ENCODE assay signal across 8 cellular contexts in genomic region chr3:126389112-126389791, GRCh38. TPM values are rescaled to one million over a fixed set of nuclear protein-coding genes. Genes with fewer than 3 reads are reported as not detected.
DNase-seq lines count a peak whose midpoint lies in the region; ATAC-seq, FAIRE-seq and TF ChIP-seq lines count a peak whose summit lies in the region.

No MANE protein-coding gene starts in this region.

- H3K4me1 Mint-ChIP-seq in memory B cell = peaks cover 9% of the 10 kb centered on the region

- no peaks in the 10 kb centered on the region for H3K9me1 ChIP-seq in endothelial cell of umbilical vein (replicated peaks; ENCODE audit: control insufficient read depth, extremely low read depth, insufficient read depth, low read length)

- H3K4me1 ChIP-seq in DOHH2 (ENCODE audit: control insufficient read depth, low read length) = peaks cover 9% of the 10 kb centered on the region
- no peaks in the 10 kb centered on the region for H3K4me1 ChIP-seq in endothelial cell of umbilical vein (ENCODE audit: control insufficient read depth, extremely low read depth, insufficient read depth, low read length)

- H3K36me3 ChIP-seq in DOHH2 (ENCODE audit: control insufficient read depth, low read length) (no peaks in the 10 kb centered on the region), endothelial cell of umbilical vein (ENCODE audit: control insufficient read depth in 2 of 2, extremely low read depth in 1 of 2, insufficient read depth in 2 of 2, low read length in 2 of 2) (no peaks in the 10 kb centered on the region)

- dilution Hi-C loops in endothelial cell of umbilical vein (cut with MboI; ENCODE audit: extremely low pct_ligation_motif_present, low sequenced_read_pairs) = no loop called here

- H2AFZ ChIP-seq in endothelial cell of umbilical vein (ENCODE audit: low read depth, low read length) = peak overlapping the region; percentile 56

- H3K9me3 ChIP-seq in DOHH2 (ENCODE audit: control insufficient read depth, insufficient read depth, low read length) (no peaks in the 10 kb centered on the region), endothelial cell of umbilical vein (replicated peaks; ENCODE audit: control insufficient read depth, insufficient read depth, low read length) (no peaks in the 10 kb centered on the region)

- FAIRE-seq in endothelial cell of umbilical vein (lab: Jason Lieb, UNC) = peak; percentile 26

- H3F3A ChIP-seq in DOHH2 (ENCODE audit: control insufficient read depth, insufficient read depth) = no peaks in the 10 kb centered on the region

- H3K36me3 Mint-ChIP-seq in memory B cell = no peaks in the 10 kb centered on the region

- peak; percentile 97 for TF ChIP-seq CTCF in DOHH2 (IDR thresholded peaks at IDR 0.05; ENCODE audit: low read depth, low read length, poor library complexity, severe bottlenecking)
- peak; percentile 94 to 96 for TF ChIP-seq CTCF in endothelial cell of umbilical vein (IDR thresholded peaks at IDR 0.05; ENCODE audit: extremely low read depth in 1 of 2, insufficient read depth in 1 of 2, low read depth in 1 of 2, low read length in 2 of 2)

- no peaks in the 10 kb centered on the region for H4K20me1 ChIP-seq in DOHH2 (ENCODE audit: control insufficient read depth, insufficient read depth, low read depth, low read length)
- H4K20me1 ChIP-seq in endothelial cell of umbilical vein (replicated peaks; ENCODE audit: control insufficient read depth, extremely low read depth, insufficient read depth, low read length) = no peaks in the 10 kb centered on the region

- H3K4me3 ChIP-seq in DOHH2 (ENCODE audit: low read length) = peak overlapping the region; percentile 45
- peak overlapping the region in 1 of 3 experiments; percentile 16 for H3K4me3 ChIP-seq in endothelial cell of umbilical vein (replicated peaks in 1 of 3; ENCODE audit: insufficient read depth in 1 of 3, low read depth in 1 of 3, low read length in 3 of 3)

- H3K9me3 Mint-ChIP-seq in memory B cell = no peaks in the 10 kb centered on the region

- peak overlapping the region; percentile 15 for H3K27ac Mint-ChIP-seq in memory B cell

- TF ChIP-seq POLR2A in endothelial cell of umbilical vein (IDR thresholded peaks at IDR 0.05; ENCODE audit: low read depth, low read length) = no peak

- H3K27me3 Mint-ChIP-seq in memory B cell = peaks cover 26% of the 10 kb centered on the region

- no peaks in the 10 kb centered on the region for H3K9me2 ChIP-seq in DOHH2 (replicated peaks; ENCODE audit: control insufficient read depth, low read length)

- H3K27ac ChIP-seq in DOHH2 (ENCODE audit: low read depth, low read length) (no peak overlapping the region), endothelial cell of umbilical vein (ENCODE audit: insufficient read depth, low read depth, low read length) (no peak overlapping the region)

- intact Hi-C loops in endothelial cell of umbilical vein (cut with micrococcal nuclease) = loop anchor here (1.0 kb wide), 5 partner anchors 33 to 255 kb away; no protein-coding TSS in a partner anchor

- peak overlapping the region; percentile 57 for H3K4me3 Mint-ChIP-seq in memory B cell

- H3K27me3 ChIP-seq in DOHH2 (ENCODE audit: control insufficient read depth, low read length) (peaks cover 9% of the 10 kb centered on the region), endothelial cell of umbilical vein (ENCODE audit: control insufficient read depth in 2 of 2, insufficient read depth in 2 of 2, low read length in 2 of 2) (peaks cover 13 to 18% of the 10 kb centered on the region in 2 experiments)

- no peaks in the 10 kb centered on the region for H3K79me2 ChIP-seq in DOHH2 (ENCODE audit: control insufficient read depth, low read length)
- no peaks in the 10 kb centered on the region for H3K79me2 ChIP-seq in endothelial cell of umbilical vein (ENCODE audit: control insufficient read depth, insufficient read depth, low read length)

- no TSS peak for BruUV-seq in endothelial cell of umbilical vein (replicated peaks; lab: Mats Ljungman, UMichigan)

- DNase-seq in HEK293T (ENCODE audit: extremely low spot score) = peak; percentile 85
- DNase-seq in NCI-H2107 treated with DMSO at 0.1 percent for 48 hours (lab: John Stamatoyannopoulos, UW; ENCODE audit: unreplicated experiment) = peak; percentile 41
- DNase-seq in activated CD4-positive, CD25-positive, alpha-beta regulatory T cell treated with anti-CD3 and anti-CD28 coated beads, Interleukin-2, amount 50 U/mL, for 72 hours = peak; percentile 36
- DNase-seq in endothelial cell of umbilical vein (ENCODE audit: low read depth, low spot score) = peak; percentile 84
- peak; percentile 55 to 56 for DNase-seq in memory B cell (ENCODE audit: low spot score in 2 of 2)
- DNase-seq in stimulated activated CD8-positive, alpha-beta memory T cell treated with anti-CD3 and anti-CD28 coated beads, Interleukin-12 subunit alpha, Interleukin-12 subunit beta, amount 100 ng/mL, for 1 hour (ENCODE audit: low read depth) = peak; percentile 1
- no peak for DNase-seq in effector CD4-positive, alpha-beta T cell

- POLR2A ChIA-PET in HEK293T (lab: Yijun Ruan, JAX) (interaction anchor here (0.8 kb wide), 1 partner anchor 9 kb away, joined by 3 read pairs; no protein-coding TSS in a partner anchor), endothelial cell of umbilical vein (lab: Charles Lee) (interaction anchor here (0.9 kb wide), 1 partner anchor 130 kb away, joined by 3 read pairs; no protein-coding TSS in a partner anchor)

- peak overlapping the region; percentile 30 for H3K9ac ChIP-seq in endothelial cell of umbilical vein (replicated peaks; ENCODE audit: extremely low read depth, insufficient read depth, low read length)

- peak overlapping the region; percentile 48 for H3K4me2 ChIP-seq in DOHH2 (ENCODE audit: low read length)
- peak overlapping the region; percentile 65 for H3K4me2 ChIP-seq in endothelial cell of umbilical vein (ENCODE audit: insufficient read depth, low read length)

- ATAC-seq in memory B cell (ENCODE audit: low read depth) = peak; percentile 92

- CTCF ChIA-PET in HEK293T (lab: Yijun Ruan, JAX) = no interaction called here
- CTCF ChIA-PET in endothelial cell of umbilical vein (lab: Charles Lee) = interaction anchor here (0.6 to 6.4 kb wide), 26 partner anchors 10 to 1108 kb away, joined by 3 to 112 read pairs (median 4); partner anchors contain the start of genes KLF15 and ZXDC

TF ChIP-seq in HEK293T, 16 proteins besides CTCF, POLR2A, EP300 and RAD21:
- TF ChIP-seq HDGF (IDR thresholded peaks at IDR 0.05; ENCODE audit: borderline replicate concordance) (0 out of 2 replicates have a peak, but pooled peaks have one; percentile 34), L3MBTL2 (conservative IDR thresholded peaks at IDR 0.05) (peak; percentile 58), ZNF384 (IDR thresholded peaks at IDR 0.05) (no peak), ARNT (IDR thresholded peaks at IDR 0.05) (peak; percentile 38; the same call in 1 of the 2 replicates)

TF ChIP-seq in endothelial cell of umbilical vein, 7 proteins besides CTCF, POLR2A, EP300 and RAD21:
- no peak for TF ChIP-seq EZH2 (IDR thresholded peaks at IDR 0.05; ENCODE audit: borderline replicate concordance, low read depth, low read length, severe bottlenecking)
- TF ChIP-seq MYC (IDR thresholded peaks at IDR 0.05; ENCODE audit: low read depth, low read length) = no peak
- no peak for TF ChIP-seq JUN (IDR thresholded peaks at IDR 0.05; ENCODE audit: borderline replicate concordance, insufficient read depth, insufficient read length, low read depth)
- TF ChIP-seq GATA2 (IDR thresholded peaks at IDR 0.05; ENCODE audit: insufficient read depth, insufficient read length, low read depth, low read length) = no peak
- no peak for TF ChIP-seq POLR2AphosphoS5 (IDR thresholded peaks at IDR 0.05; ENCODE audit: insufficient read depth, low read depth, low read length)

RNA-seq across cellular contexts. Expression of gene CFAP100, which starts 5.5 kb away (rescaled TPM):
- not detected in 2 replicates for total RNA-seq in endothelial cell of umbilical vein
- polyA plus RNA-seq in endothelial cell of umbilical vein = not detected in 2 replicates
- polyA plus RNA-seq in endothelial cell of umbilical vein (2011; cell fraction: cytosol; rRNA removed) = not detected in 2 replicates
- not detected in 2 replicates for polyA plus RNA-seq in endothelial cell of umbilical vein (2011; cell fraction: nucleus; rRNA removed)
- not detected in 2 replicates for polyA plus RNA-seq in endothelial cell of umbilical vein (2012)
- polyA minus RNA-seq in endothelial cell of umbilical vein = not detected in 2 replicates
- polyA minus RNA-seq in endothelial cell of umbilical vein (2011; cell fraction: cytosol; rRNA and poly(A)+ RNA removed) = not detected
- not detected in 2 replicates for polyA minus RNA-seq in endothelial cell of umbilical vein (2011; cell fraction: nucleus; rRNA and poly(A)+ RNA removed)

RNA-seq across cellular contexts. Expression of gene KLF15, which starts 32.0 kb away (rescaled TPM):
- 1.4 and 3.0 TPM in 2 replicates for total RNA-seq in endothelial cell of umbilical vein
- 2.2 and 2.8 TPM in 2 replicates for polyA plus RNA-seq in endothelial cell of umbilical vein
- 1.5 and 2.1 TPM in 2 replicates for polyA plus RNA-seq in endothelial cell of umbilical vein (2011; cell fraction: cytosol; rRNA removed)
- 2.1 and 3.0 TPM in 2 replicates for polyA plus RNA-seq in endothelial cell of umbilical vein (2011; cell fraction: nucleus; rRNA removed)
- 0.39 and 1.2 TPM in 2 replicates for polyA plus RNA-seq in endothelial cell of umbilical vein (2012)
- 1.5 and 4.7 TPM in 2 replicates for polyA minus RNA-seq in endothelial cell of umbilical vein
- polyA minus RNA-seq in endothelial cell of umbilical vein (2011; cell fraction: cytosol; rRNA and poly(A)+ RNA removed) = not detected
- polyA minus RNA-seq in endothelial cell of umbilical vein (2011; cell fraction: nucleus; rRNA and poly(A)+ RNA removed) = 2.7 and 4.0 TPM in 2 replicates
